ENCODE assay signal across 10 cellular contexts in the genomic region with DNA sequence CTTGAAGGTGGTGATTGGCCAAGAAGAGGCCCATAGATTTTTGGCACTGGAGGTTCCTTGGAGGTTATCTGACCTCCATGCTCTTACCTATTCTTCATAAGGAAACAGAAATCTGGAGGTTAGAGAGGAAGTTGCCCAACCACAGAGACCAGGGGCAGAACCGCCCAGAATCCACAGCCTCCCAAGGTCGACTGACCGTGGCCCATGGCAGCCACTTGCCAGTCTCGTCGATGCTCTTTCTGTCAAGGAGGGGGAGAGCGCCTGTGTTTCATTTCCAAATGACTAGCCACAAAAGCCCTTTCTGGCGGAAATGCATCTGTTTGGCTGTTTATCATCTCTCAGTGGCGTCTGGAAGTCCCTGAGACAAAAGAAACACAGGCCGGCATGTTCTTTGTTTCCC. TPM values are rescaled to one million over a fixed set of nuclear protein-coding genes. Genes with fewer than 3 reads are reported as not detected.
DNase-seq lines count a peak whose midpoint lies in the region; ATAC-seq, FAIRE-seq and TF ChIP-seq lines count a peak whose summit lies in the region.
"Had no signal": no experiment of that assay in that cellular context is flagged by ENCODE, and none has a peak within 500 bp of the region (broad histone marks: within the 10 kb centered on the region; RNA-seq: fewer than 3 reads in every experiment).

No MANE protein-coding gene starts in this region.

- H4K91ac ChIP-seq in H1 (replicated peaks; ENCODE audit: insufficient read length, low read length), result no peak overlapping the region

- H3K9me3 Mint-ChIP-seq in MCF 10A (ENCODE audit: unreplicated experiment), result peaks cover 20% of the 10 kb centered on the region
- H3K9me3 Mint-ChIP-seq: T-helper 1 cell treated with Interleukin-12 subunit alpha and Interleukin-12 subunit beta and Interleukin-4 antibody, amounts not matched to agents 30 μg/mL and 1 μg/mL, for 36 hours had no signal

- H3K27ac ChIP-seq in left ventricle myocardium inferior (replicated peaks) (peak overlapping the region; percentile 91), H1 (ENCODE audit: low read depth, low read length) (no peak overlapping the region), upper lobe of right lung (peak overlapping the region; percentile 4), esophagus muscularis mucosa (replicated peaks in 1 of 4) (no peak overlapping the region)
- H3K27ac ChIP-seq: hepatocyte had no signal

- no peak for ATAC-seq in left cardiac atrium
- ATAC-seq in HG02763 (IDR thresholded peaks at IDR 0.05; ENCODE audit: unreplicated experiment), result peak; percentile 51
- ATAC-seq in upper lobe of right lung, result no peak

- H3K9ac ChIP-seq in H1 (replicated peaks in 1 of 4; ENCODE audit: extremely low read depth in 1 of 4, low read depth in 3 of 4, low read length in 3 of 4), result no peak overlapping the region

- no peak overlapping the region for H2AK5ac ChIP-seq in H1 (ENCODE audit: low read depth, low read length)

- H3K4me1 Mint-ChIP-seq in MCF 10A (ENCODE audit: insufficient read depth, unreplicated experiment), result no peaks in the 10 kb centered on the region

- no peak overlapping the region for H2BK15ac ChIP-seq in H1 (ENCODE audit: low read length)

- peaks cover 23% of the 10 kb centered on the region for H3K27me3 Mint-ChIP-seq in MCF 10A (ENCODE audit: insufficient read depth, unreplicated experiment)

- no peaks in the 10 kb centered on the region for H3K79me2 ChIP-seq in H1 (ENCODE audit: control insufficient read depth in 1 of 2, insufficient read depth in 2 of 2, low read length in 2 of 2)
- H3K79me2 ChIP-seq: hepatocyte had no signal

- H3K36me3 Mint-ChIP-seq in MCF 10A (ENCODE audit: insufficient read depth, unreplicated experiment), result no peaks in the 10 kb centered on the region

- H3K36me3 ChIP-seq in left ventricle myocardium inferior (peaks cover 16% of the 10 kb centered on the region), H1 (ENCODE audit: control insufficient read depth in 2 of 4, insufficient read depth in 4 of 4, low read length in 3 of 4) (no peaks in the 10 kb centered on the region), upper lobe of right lung (no peaks in the 10 kb centered on the region), esophagus muscularis mucosa (peaks cover 0 to 18% (median 0%) of the 10 kb centered on the region in 4 donors)

- H3K23me2 ChIP-seq in H1 (ENCODE audit: low read depth, low read length), result peaks cover 6% of the 10 kb centered on the region

- no peak overlapping the region for H4K8ac ChIP-seq in H1 (ENCODE audit: extremely low read depth, insufficient read depth, low read length)

- H3K4me2 ChIP-seq in H1 (ENCODE audit: insufficient read depth in 1 of 2, low read depth in 2 of 2, low read length in 2 of 2), result no peak overlapping the region
- H3K4me2 ChIP-seq: hepatocyte had no signal

- H2BK120ac ChIP-seq in H1 (replicated peaks; ENCODE audit: low read depth, low read length), result no peak overlapping the region

- no peak overlapping the region for H3K27ac Mint-ChIP-seq in MCF 10A (ENCODE audit: low read depth, unreplicated experiment)
- H3K27ac Mint-ChIP-seq: T-helper 1 cell treated with Interleukin-12 subunit alpha and Interleukin-12 subunit beta and Interleukin-4 antibody, amounts not matched to agents 30 μg/mL and 1 μg/mL, for 36 hours had no signal

- no peaks in the 10 kb centered on the region for H3K79me1 ChIP-seq in H1 (ENCODE audit: low read depth, low read length)

- POLR2A ChIA-PET in H1 (lab: Charles Lee; ENCODE audit: partially characterized antibody), result no interaction called here
- POLR2A ChIA-PET in MCF 10A (lab: Yijun Ruan, JAX), result no interaction called here

- no peak overlapping the region for H3K4ac ChIP-seq in H1 (replicated peaks; ENCODE audit: insufficient read length, low read depth, low read length)

- peaks cover 20% of the 10 kb centered on the region for H3K4me1 ChIP-seq in left ventricle myocardium inferior
- H3K4me1 ChIP-seq in H1 (replicated peaks in 1 of 4; ENCODE audit: control insufficient read depth in 3 of 4, insufficient read depth in 4 of 4, low read length in 3 of 4), result peaks cover 0 to 5% (median 0%) of the 10 kb centered on the region in 4 experiments; a peak in 2 of 7 replicates
- no peaks in the 10 kb centered on the region for H3K4me1 ChIP-seq in upper lobe of right lung
- H3K4me1 ChIP-seq in esophagus muscularis mucosa, result peaks cover 3 to 12% (median 11%) of the 10 kb centered on the region in 4 donors

- no peak overlapping the region for H2BK5ac ChIP-seq in H1 (ENCODE audit: low read depth, low read length)

- DNase-seq in left ventricle myocardium inferior (no peak), left cardiac atrium (no peak), H1 (ENCODE audit: low read depth in 1 of 2, low spot score in 2 of 2) (no peak), upper lobe of right lung (no peak), MCF 10A (ENCODE audit: unreplicated experiment) (no peak), NCI-H510A (lab: John Stamatoyannopoulos, UW) (no peak), esophagus muscularis mucosa (ENCODE audit: extremely low spot score) (no peak)

- TF ChIP-seq POLR2A in H1 (IDR thresholded peaks at IDR 0.05; ENCODE audit: control extremely low read depth in 1 of 2, low read depth in 2 of 2, low read length in 2 of 2), result no peak
- TF ChIP-seq POLR2A in esophagus muscularis mucosa (IDR thresholded peaks at IDR 0.05; ENCODE audit: low read depth), result no peak

- H3K9me3 ChIP-seq in left ventricle myocardium inferior (replicated peaks), result peaks cover 15% of the 10 kb centered on the region
- H3K9me3 ChIP-seq in H1 (ENCODE audit: insufficient read depth in 2 of 2, low read depth in 1 of 2, low read length in 1 of 2), result no peaks in the 10 kb centered on the region; a peak in 1 of 4 replicates
- H3K9me3 ChIP-seq in upper lobe of right lung, result no peaks in the 10 kb centered on the region
- H3K9me3 ChIP-seq in esophagus muscularis mucosa, result peaks cover 0 to 13% (median 4%) of the 10 kb centered on the region in 4 donors

- H4K20me1 ChIP-seq in H1 (replicated peaks in 1 of 2; ENCODE audit: control insufficient read depth in 1 of 2, insufficient read depth in 2 of 2, low read length in 2 of 2), result peaks cover 0 to 4% of the 10 kb centered on the region in 2 experiments

- no peak overlapping the region for H3K4me3 Mint-ChIP-seq in MCF 10A (ENCODE audit: unreplicated experiment)
- H3K4me3 Mint-ChIP-seq: T-helper 1 cell treated with Interleukin-12 subunit alpha and Interleukin-12 subunit beta and Interleukin-4 antibody, amounts not matched to agents 30 μg/mL and 1 μg/mL, for 36 hours had no signal

- 77% methylated on average over 9 of the region's 9 CpGs; no CpG with 5 or more reads in 1 of the 2 experiments for WGBS in H1 (ENCODE audit: extremely low coverage in 1 of 2, insufficient coverage in 1 of 2, insufficient read length in 1 of 2, insufficient replicate concordance in 2 of 2, low coverage in 1 of 2, low lambda C conversion rate in 2 of 2, missing lambda C conversion rate in 1 of 2), 2 experiments
- 73% methylated on average over 9 of the region's 9 CpGs for WGBS in esophagus muscularis mucosa

- no peak overlapping the region for H3K18ac ChIP-seq in H1 (ENCODE audit: extremely low read depth, low read length)

- H4K5ac ChIP-seq in H1 (ENCODE audit: insufficient read length, low read depth, low read length), result no peak overlapping the region

- H2BK12ac ChIP-seq in H1 (ENCODE audit: low read depth, low read length), result no peak overlapping the region

- H3K56ac ChIP-seq in H1 (replicated peaks; ENCODE audit: insufficient read length, low read depth, low read length), result no peak overlapping the region

- no peak overlapping the region for H3K23ac ChIP-seq in H1 (ENCODE audit: insufficient read length)

- no peak overlapping the region for H2BK20ac ChIP-seq in H1 (ENCODE audit: low read length)

- no peak for TF ChIP-seq RAD21 in H1 (IDR thresholded peaks at IDR 0.05 in 1 of 2, conservative IDR thresholded peaks at IDR 0.05 in 1 of 2; ENCODE audit: low read depth in 2 of 2, low read length in 2 of 2)

- intact Hi-C loops in left ventricle myocardium inferior (cut with micrococcal nuclease) (no loop called here), left cardiac atrium (cut with DNase I) (no loop called here), upper lobe of right lung (cut with DNase I) (no loop called here), MCF 10A (cut with micrococcal nuclease) (no loop called here), esophagus muscularis mucosa (cut with DNase I) (loop anchor here (5.0 kb wide), 1 partner anchor 47 kb away; no protein-coding TSS in a partner anchor)

- 0 out of 2 replicates have a peak overlapping the region, but pooled peaks have one; percentile 76 for H2AFZ ChIP-seq in H1 (ENCODE audit: low read length)
- H2AFZ ChIP-seq: hepatocyte had no signal

- H3K27me3 ChIP-seq in left ventricle myocardium inferior (ENCODE audit: low read depth) (peaks cover 37% of the 10 kb centered on the region), H1 (replicated peaks in 1 of 4; ENCODE audit: control insufficient read depth in 3 of 4, extremely low read depth in 1 of 4, insufficient read depth in 3 of 4, low read length in 3 of 4) (peaks cover 0 to 24% (median 16%) of the 10 kb centered on the region in 4 experiments; a peak in 5 of 7 replicates), upper lobe of right lung (no peaks in the 10 kb centered on the region), esophagus muscularis mucosa (peaks cover 0 to 45% (median 6%) of the 10 kb centered on the region in 4 donors)

- TF ChIP-seq EP300 in H1 (IDR thresholded peaks at IDR 0.05; ENCODE audit: borderline replicate concordance in 1 of 2, low read depth in 2 of 2, low read length in 2 of 2), result no peak
- TF ChIP-seq EP300 in esophagus muscularis mucosa (IDR thresholded peaks at IDR 0.05), result no peak

- no TSS peak for BruUV-seq in MCF 10A (replicated peaks; lab: Mats Ljungman, UMichigan)

- H3K4me3 ChIP-seq in left ventricle myocardium inferior, result peak overlapping the region; percentile 75
- no peak overlapping the region for H3K4me3 ChIP-seq in H1 (ENCODE audit: extremely low read depth in 1 of 4, insufficient read depth in 2 of 4, low read depth in 3 of 4, low read length in 4 of 4)
- peak overlapping the region; percentile 52 for H3K4me3 ChIP-seq in upper lobe of right lung
- peak overlapping the region in 2 of 4 donors; percentile 16 to 50 for H3K4me3 ChIP-seq in esophagus muscularis mucosa
- H3K4me3 ChIP-seq: hepatocyte had no signal

- CTCF ChIA-PET in H1 (lab: Charles Lee; ENCODE audit: partially characterized antibody) (interaction anchor here (1.1 kb wide), 2 partner anchors 20 to 101 kb away, joined by 4 read pairs; no protein-coding TSS in a partner anchor), MCF 10A (lab: Yijun Ruan, JAX) (interaction anchor here (0.6 kb wide), 1 partner anchor 12 kb away, joined by 4 read pairs; no protein-coding TSS in a partner anchor)

- TF ChIP-seq CTCF in left ventricle myocardium inferior (IDR thresholded peaks at IDR 0.05; ENCODE audit: borderline replicate concordance) (no peak), H1 (IDR thresholded peaks at IDR 0.05; ENCODE audit: control extremely low read depth in 1 of 3, insufficient read depth in 1 of 3, low read depth in 1 of 3, low read length in 3 of 3) (no peak), upper lobe of right lung (IDR thresholded peaks at IDR 0.05) (no peak), MCF 10A (IDR thresholded peaks at IDR 0.05; ENCODE audit: unreplicated experiment) (no peak), esophagus muscularis mucosa (IDR thresholded peaks at IDR 0.05) (no peak)

- no peak for FAIRE-seq in H1 (lab: Jason Lieb, UNC)

- H3K14ac ChIP-seq in H1 (ENCODE audit: insufficient read length), result no peak overlapping the region

RNA-seq across cellular contexts. Expression of a gene that starts 2.8 kb away (rescaled TPM):
- 30.7 TPM for total RNA-seq in left ventricle myocardium inferior
- 10 to 100 TPM; 40.8 to 55.0 TPM for total RNA-seq in left cardiac atrium
- 0.88 and 0.92 TPM in 2 replicates for total RNA-seq in H1 (2021; fragmentation: NEBNext Ultra II Directional; extraction: Animal tissue kit (Norgen Biotek cat#: 25700))
- polyA plus RNA-seq in H1 (2011; rRNA removed), result 0.98 and 2.7 TPM in 2 replicates
- polyA plus RNA-seq in H1 (2011; cell fraction: cytosol; rRNA removed), result 1.7 TPM
- polyA plus RNA-seq in H1 (2011; cell fraction: nucleus; rRNA removed), result 1.7 TPM
- polyA plus RNA-seq in H1 (2012, experiment 1 of 2), result 0.84 to 1.3 TPM (median 1.0 TPM) in 4 replicates
- 1.2 TPM for polyA plus RNA-seq in H1 (2012, experiment 2 of 2)
- polyA plus RNA-seq in H1 (2013, experiment 1 of 2), result 1.2 TPM
- polyA plus RNA-seq in H1 (2013, experiment 2 of 2), result 1.6 TPM
- 1.3 and 1.5 TPM in 2 replicates for polyA minus RNA-seq in H1 (2011; rRNA and poly(A)+ RNA removed)
- polyA minus RNA-seq in H1 (2011; cell fraction: cytosol; rRNA and poly(A)+ RNA removed), result not detected
- polyA minus RNA-seq in H1 (2011; cell fraction: nucleus; rRNA and poly(A)+ RNA removed), result not detected
- 255 TPM for total RNA-seq in upper lobe of right lung
- total RNA-seq in MCF 10A (2022), result not detected in 2 replicates
- 100 to 1,000 TPM in 2 of 4 donors, 10 to 100 TPM in 2; 30.7 to 112 (median 77.2) TPM for total RNA-seq in esophagus muscularis mucosa
- total RNA-seq: hepatocyte had no signal
- polyA plus RNA-seq: hepatocyte had no signal

RNA-seq across cellular contexts. Expression of a gene that starts 48.9 kb away (rescaled TPM):
- total RNA-seq in left ventricle myocardium inferior (79.3 TPM), left cardiac atrium (10 to 100 TPM; 59.0 to 66.9 TPM), upper lobe of right lung (59.4 TPM), MCF 10A (2022) (77.2 and 85.7 TPM in 2 replicates), esophagus muscularis mucosa (10 to 100 TPM; 45.7 to 60.1 (median 53.7) TPM)
- 137 and 146 TPM in 2 replicates for total RNA-seq in H1 (2021; fragmentation: NEBNext Ultra II Directional; extraction: Animal tissue kit (Norgen Biotek cat#: 25700))
- 110 and 134 TPM in 2 replicates for polyA plus RNA-seq in H1 (2011; rRNA removed)
- polyA plus RNA-seq in H1 (2011; cell fraction: cytosol; rRNA removed), result 139 TPM
- polyA plus RNA-seq in H1 (2011; cell fraction: nucleus; rRNA removed), result 303 TPM
- polyA plus RNA-seq in H1 (2012, experiment 1 of 2), result 89.0 to 132 TPM (median 112 TPM) in 4 replicates
- 202 TPM for polyA plus RNA-seq in H1 (2012, experiment 2 of 2)
- polyA plus RNA-seq in H1 (2013, experiment 1 of 2), result 91.1 TPM
- 79.7 TPM for polyA plus RNA-seq in H1 (2013, experiment 2 of 2)
- 256 and 274 TPM in 2 replicates for polyA minus RNA-seq in H1 (2011; rRNA and poly(A)+ RNA removed)
- polyA minus RNA-seq in H1 (2011; cell fraction: cytosol; rRNA and poly(A)+ RNA removed), result 109 TPM
- polyA minus RNA-seq in H1 (2011; cell fraction: nucleus; rRNA and poly(A)+ RNA removed), result 302 TPM

Comparison
In these comparisons a context has a peak if more than half of its experiments do, and no peak if none do; other contexts are left out.
1. H3K27ac ChIP-seq: peak in left ventricle myocardium inferior (single experiment) and upper lobe of right lung (single experiment); none in H1 (single experiment) and esophagus muscularis mucosa (0 of 4).
2. H3K4me3 ChIP-seq: peak in left ventricle myocardium inferior (single experiment) and upper lobe of right lung (single experiment); none in H1 (0 of 4).
3. RNA of a gene that starts 2.8 kb away (total RNA-seq): 255 TPM in upper lobe of right lung (single experiment), 30.7 to 112 TPM in esophagus muscularis mucosa, 40.8 to 55.0 TPM in left cardiac atrium and 30.7 TPM in left ventricle myocardium inferior (single experiment); 0.88 to 0.92 TPM in H1 and not detected in MCF 10A; every median in the first group is over 10 times any median in the second.